Comparison of ENCODE assay signal across 21 cellular contexts in genomic region chr16:26791166-26791565, GRCh38.
"Had no signal": no experiment of that assay in that cellular context is flagged by ENCODE, and none has a peak within 500 bp of the region (broad histone marks: within the 10 kb centered on the region; RNA-seq: fewer than 3 reads in every experiment).

No MANE protein-coding gene starts in this region.

- H3K4me3 ChIP-seq: MG63, SJCRH30 had no signal

- H3K36me3 ChIP-seq: MG63, SJCRH30 had no signal

- DNase-seq: IMR-90, Karpas-422, KG1, MG63, NCI-H1092, NCI-H1105 treated with DMSO at 0.1 percent for 48 hours, NCI-H1417 treated with DMSO at 0.1 percent for 48 hours, NCI-H146, NCI-H1694 treated with DMSO at 0.1 percent for 48 hours, NCI-H2029, NCI-H2081 treated with DMSO at 0.1 percent for 48 hours, NCI-H2171, NCI-H226, NCI-H446, NCI-H510A, NCI-H524 treated with DMSO at 0.1 percent for 48 hours, NCI-H69, NCI-H774, PC-3, SHP77 treated with DMSO at 0.1 percent for 48 hours, SJCRH30 had no signal

- H3K9me3 ChIP-seq: MG63, SJCRH30 had no signal

- H3K4me1 ChIP-seq: SJCRH30 had no signal

- H3K27ac ChIP-seq: SJCRH30 had no signal

- H3K27me3 ChIP-seq: SJCRH30 had no signal
